In the genomic region with DNA sequence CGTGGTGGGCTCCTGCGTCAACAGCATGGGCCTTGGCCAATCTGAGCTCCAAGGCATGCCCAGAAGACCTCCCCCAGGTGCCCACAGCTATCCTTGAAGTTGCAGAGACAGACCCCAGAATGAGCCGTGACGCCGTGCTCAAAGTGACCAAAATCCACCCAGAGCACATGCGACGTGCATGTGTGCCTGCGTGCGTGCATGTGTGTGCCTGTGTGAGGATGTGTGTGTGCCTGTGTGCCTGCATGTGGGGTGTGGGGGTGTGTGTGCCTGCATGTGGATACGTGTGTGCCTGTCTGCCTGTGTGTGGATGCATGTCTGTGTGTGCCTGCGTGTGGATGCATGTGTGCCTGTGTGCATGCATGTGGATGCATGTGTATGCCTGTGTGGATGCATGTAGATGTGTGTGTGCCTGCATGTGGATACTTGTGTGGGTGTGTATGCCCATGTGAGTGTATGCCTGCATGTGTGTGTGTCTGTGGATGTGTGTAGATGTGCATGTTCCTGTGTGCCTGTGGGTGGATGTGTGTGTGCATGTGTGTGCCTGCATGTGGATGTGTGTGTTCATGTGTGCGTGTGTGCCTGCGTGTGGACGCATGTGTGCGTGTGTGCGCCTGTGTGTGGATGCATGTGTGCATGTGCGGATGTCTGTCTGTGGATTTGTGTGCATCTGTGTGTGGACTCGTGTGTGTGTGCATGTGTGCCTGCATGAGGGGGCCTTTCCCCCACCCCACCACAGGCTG, we compare ENCODE assay signal across 28 cellular contexts. TPM values are rescaled to one million over a fixed set of nuclear protein-coding genes. Genes with fewer than 3 reads are reported as not detected.
DNase-seq lines count a peak whose midpoint lies in the region; FAIRE-seq and TF ChIP-seq lines count a peak whose summit lies in the region.
"Had no signal": no experiment of that assay in that cellular context is flagged by ENCODE, and none has a peak within 500 bp of the region (broad histone marks: within the 10 kb centered on the region; RNA-seq: fewer than 3 reads in every experiment).

No MANE protein-coding gene starts in this region.

- FAIRE-seq in astrocyte (lab: Jason Lieb, UNC): no peak

- intact Hi-C loops in activated CD4-positive, alpha-beta memory T cell treated with anti-CD3 and anti-CD28 coated beads for 36 hours (cut with micrococcal nuclease): no loop called here
- intact Hi-C loops in OCI-LY7 (cut with micrococcal nuclease; ENCODE audit: unreplicated experiment): no loop called here
- intact Hi-C loops in prostate gland (cut with DNase I): no loop called here

- TF ChIP-seq CTCF in astrocyte (IDR thresholded peaks at IDR 0.05; ENCODE audit: insufficient read depth, low read depth, low read length) (no peak), OCI-LY7 (conservative IDR thresholded peaks at IDR 0.05; ENCODE audit: low read length) (no peak), prostate gland (IDR thresholded peaks at IDR 0.05) (no peak)

- H2BK12ac ChIP-seq in trophoblast cell (ENCODE audit: low read length): no peak overlapping the region

- peaks cover 7% of the 10 kb centered on the region for H3K4me1 Mint-ChIP-seq in activated CD4-positive, alpha-beta memory T cell treated with anti-CD3 and anti-CD28 coated beads for 36 hours (ENCODE audit: low read depth)
- H3K4me1 Mint-ChIP-seq in activated CD4-positive, alpha-beta memory T cell treated with anti-CD3 and anti-CD28 coated beads, Interleukin-2, amount 10 ng/mL, durations not matched to agents 7 days and 5 days: peaks cover 9% of the 10 kb centered on the region
- H3K4me1 Mint-ChIP-seq in astrocyte (ENCODE audit: low read depth, unreplicated experiment): no peaks in the 10 kb centered on the region

- no peak overlapping the region for H4K12ac ChIP-seq in trophoblast cell (ENCODE audit: low read depth, low read length)

- H3K27ac ChIP-seq in astrocyte (ENCODE audit: low read depth, low read length) (no peak overlapping the region), layer of hippocampus (ENCODE audit: low read depth, low read length) (peak overlapping the region; percentile 50), trophoblast cell (ENCODE audit: low read depth, low read length) (no peak overlapping the region), OCI-LY7 (ENCODE audit: low read depth, low read length, poor library complexity, severe bottlenecking) (no peak overlapping the region), prostate gland (no peak overlapping the region)
- H3K27ac ChIP-seq: body of pancreas, gastroesophageal sphincter, hepatocyte had no signal

- H3K4ac ChIP-seq in trophoblast cell (ENCODE audit: low read depth, low read length): no peak overlapping the region

- no peaks in the 10 kb centered on the region for H3K27me3 Mint-ChIP-seq in activated CD4-positive, alpha-beta memory T cell treated with anti-CD3 and anti-CD28 coated beads for 36 hours
- no peaks in the 10 kb centered on the region for H3K27me3 Mint-ChIP-seq in activated CD4-positive, alpha-beta memory T cell treated with anti-CD3 and anti-CD28 coated beads, Interleukin-2, amount 10 ng/mL, durations not matched to agents 7 days and 5 days
- peaks cover 2% of the 10 kb centered on the region for H3K27me3 Mint-ChIP-seq in astrocyte (ENCODE audit: low read depth, unreplicated experiment)
- H3K27me3 Mint-ChIP-seq: CD4-positive, alpha-beta T cell; T-cell; type B pancreatic cell had no signal

- H4K91ac ChIP-seq in trophoblast cell (ENCODE audit: low read depth, low read length): no peak overlapping the region

- H3K4me2 ChIP-seq in astrocyte (ENCODE audit: low read length) (no peak overlapping the region), trophoblast cell (ENCODE audit: low read length) (no peak overlapping the region), OCI-LY7 (ENCODE audit: low read length) (no peak overlapping the region)
- H3K4me2 ChIP-seq: hepatocyte had no signal

- H3K18ac ChIP-seq in trophoblast cell (ENCODE audit: low read length): no peak overlapping the region

- no TSS peak for BruUV-seq in OCI-LY7 (replicated peaks; lab: Mats Ljungman, UMichigan)

- H3K27ac Mint-ChIP-seq in activated CD4-positive, alpha-beta memory T cell treated with anti-CD3 and anti-CD28 coated beads for 36 hours: peak overlapping the region; percentile 49
- H3K27ac Mint-ChIP-seq in activated CD4-positive, alpha-beta memory T cell treated with anti-CD3 and anti-CD28 coated beads, Interleukin-2, amount 10 ng/mL, durations not matched to agents 7 days and 5 days: no peak overlapping the region
- H3K27ac Mint-ChIP-seq in astrocyte (ENCODE audit: unreplicated experiment): peak overlapping the region; percentile 45
- H3K27ac Mint-ChIP-seq: activated naive CD4-positive, alpha-beta T cell treated with anti-CD3 and anti-CD28 coated beads for 36 hours; CD4-positive, alpha-beta T cell; type B pancreatic cell had no signal

- H2AFZ ChIP-seq in astrocyte (ENCODE audit: low read depth, low read length) (no peak overlapping the region), trophoblast cell (ENCODE audit: insufficient read depth, low read length, poor library complexity) (no peak overlapping the region), OCI-LY7 (ENCODE audit: low read length) (no peak overlapping the region)
- H2AFZ ChIP-seq: hepatocyte had no signal

- H2BK120ac ChIP-seq in trophoblast cell (ENCODE audit: insufficient read depth, low read length, poor library complexity): no peak overlapping the region

- CTCF ChIA-PET in activated CD4-positive, alpha-beta memory T cell treated with anti-CD3 and anti-CD28 coated beads for 36 hours (lab: Charles Lee): no interaction called here
- CTCF ChIA-PET in activated CD4-positive, alpha-beta memory T cell treated with anti-CD3 and anti-CD28 coated beads, Interleukin-2, amount 10 ng/mL, durations not matched to agents 7 days and 5 days (lab: Charles Lee): no interaction called here
- CTCF ChIA-PET in OCI-LY7 (lab: Charles Lee; ENCODE audit: unreplicated experiment): no interaction called here

- H3K36me3 ChIP-seq in astrocyte (ENCODE audit: insufficient read depth, low read length) (no peaks in the 10 kb centered on the region), trophoblast cell (ENCODE audit: control insufficient read depth in 1 of 2, insufficient read depth in 2 of 2, low read length in 2 of 2) (no peaks in the 10 kb centered on the region), OCI-LY7 (ENCODE audit: insufficient read depth, low read length) (no peaks in the 10 kb centered on the region), prostate gland (no peaks in the 10 kb centered on the region)
- H3K36me3 ChIP-seq: adrenal gland, gastroesophageal sphincter, MG63 had no signal

- H2BK5ac ChIP-seq in trophoblast cell (ENCODE audit: low read depth, low read length, poor library complexity): no peak overlapping the region

- POLR2A ChIA-PET in activated CD4-positive, alpha-beta memory T cell treated with anti-CD3 and anti-CD28 coated beads for 36 hours (lab: Charles Lee): no interaction called here
- POLR2A ChIA-PET in activated CD4-positive, alpha-beta memory T cell treated with anti-CD3 and anti-CD28 coated beads, Interleukin-2, amount 10 ng/mL, durations not matched to agents 7 days and 5 days (lab: Charles Lee): no interaction called here
- POLR2A ChIA-PET in OCI-LY7 (lab: Charles Lee): interaction anchor here (0.9 kb wide), 1 partner anchor 27 kb away, joined by 3 read pairs; no protein-coding TSS in a partner anchor

- H3K23ac ChIP-seq in trophoblast cell (ENCODE audit: low read length): no peak overlapping the region

- H3K9me3 Mint-ChIP-seq in activated CD4-positive, alpha-beta memory T cell treated with anti-CD3 and anti-CD28 coated beads for 36 hours: no peaks in the 10 kb centered on the region
- peaks cover 4% of the 10 kb centered on the region for H3K9me3 Mint-ChIP-seq in activated CD4-positive, alpha-beta memory T cell treated with anti-CD3 and anti-CD28 coated beads, Interleukin-2, amount 10 ng/mL, durations not matched to agents 7 days and 5 days
- peaks cover 11% of the 10 kb centered on the region for H3K9me3 Mint-ChIP-seq in astrocyte (ENCODE audit: unreplicated experiment)
- H3K9me3 Mint-ChIP-seq: activated naive CD4-positive, alpha-beta T cell treated with anti-CD3 and anti-CD28 coated beads for 36 hours; CD4-positive, alpha-beta T cell; stimulated activated effector memory CD8-positive, alpha-beta T cell treated with anti-CD3 and anti-CD28 coated beads, Interleukin-12 subunit alpha, Interleukin-12 subunit beta, amount 100 ng/mL, for 72 hours; T-cell; type B pancreatic cell had no signal

- no peaks in the 10 kb centered on the region for H3K36me3 Mint-ChIP-seq in activated CD4-positive, alpha-beta memory T cell treated with anti-CD3 and anti-CD28 coated beads for 36 hours
- H3K36me3 Mint-ChIP-seq in activated CD4-positive, alpha-beta memory T cell treated with anti-CD3 and anti-CD28 coated beads, Interleukin-2, amount 10 ng/mL, durations not matched to agents 7 days and 5 days (ENCODE audit: low read depth): no peaks in the 10 kb centered on the region
- H3K36me3 Mint-ChIP-seq in astrocyte (ENCODE audit: low read depth, unreplicated experiment): no peaks in the 10 kb centered on the region
- H3K36me3 Mint-ChIP-seq: stimulated activated effector memory CD8-positive, alpha-beta T cell treated with anti-CD3 and anti-CD28 coated beads, Interleukin-12 subunit alpha, Interleukin-12 subunit beta, amount 100 ng/mL, for 72 hours; T-cell had no signal

- H3K79me1 ChIP-seq in trophoblast cell (ENCODE audit: low read length): peaks cover 6% of the 10 kb centered on the region

- no peak for TF ChIP-seq POLR2A in prostate gland (IDR thresholded peaks at IDR 0.05)

- no peak overlapping the region for H4K8ac ChIP-seq in trophoblast cell (ENCODE audit: low read depth, low read length)

- H3K79me2 ChIP-seq in astrocyte (ENCODE audit: insufficient read depth, low read length) (no peaks in the 10 kb centered on the region), trophoblast cell (ENCODE audit: control insufficient read depth, insufficient read depth, low read length, poor library complexity) (no peaks in the 10 kb centered on the region), OCI-LY7 (ENCODE audit: insufficient read depth, low read depth, low read length) (no peaks in the 10 kb centered on the region)
- H3K79me2 ChIP-seq: hepatocyte had no signal

- H3K14ac ChIP-seq in trophoblast cell (ENCODE audit: low read length): no peak overlapping the region

- H3K9me2 ChIP-seq in OCI-LY7 (ENCODE audit: insufficient read depth, low read length): no peaks in the 10 kb centered on the region

- H3K4me3 Mint-ChIP-seq in activated CD4-positive, alpha-beta memory T cell treated with anti-CD3 and anti-CD28 coated beads for 36 hours: no peak overlapping the region
- H3K4me3 Mint-ChIP-seq in activated CD4-positive, alpha-beta memory T cell treated with anti-CD3 and anti-CD28 coated beads, Interleukin-2, amount 10 ng/mL, durations not matched to agents 7 days and 5 days: no peak overlapping the region
- no peak overlapping the region for H3K4me3 Mint-ChIP-seq in astrocyte (ENCODE audit: unreplicated experiment)
- H3K4me3 Mint-ChIP-seq: activated naive CD4-positive, alpha-beta T cell treated with anti-CD3 and anti-CD28 coated beads for 36 hours; CD4-positive, alpha-beta T cell; stimulated activated effector memory CD8-positive, alpha-beta T cell treated with anti-CD3 and anti-CD28 coated beads, Interleukin-12 subunit alpha, Interleukin-12 subunit beta, amount 100 ng/mL, for 72 hours; T-cell; type B pancreatic cell had no signal

- peaks cover 4% of the 10 kb centered on the region for H3K9me3 ChIP-seq in astrocyte (ENCODE audit: insufficient read depth, low read depth, low read length)
- peaks cover 9% of the 10 kb centered on the region for H3K9me3 ChIP-seq in trophoblast cell (ENCODE audit: insufficient read depth, low read depth, low read length)
- no peaks in the 10 kb centered on the region for H3K9me3 ChIP-seq in OCI-LY7 (ENCODE audit: low read length)
- H3K9me3 ChIP-seq in prostate gland: no peaks in the 10 kb centered on the region
- H3K9me3 ChIP-seq: adrenal gland, body of pancreas, gastroesophageal sphincter, MG63 had no signal

- no peak overlapping the region for H3K9ac ChIP-seq in astrocyte (ENCODE audit: low read length)
- no peak overlapping the region for H3K9ac ChIP-seq in trophoblast cell (ENCODE audit: low read length)

- no peak overlapping the region for H3K4me3 ChIP-seq in astrocyte (ENCODE audit: insufficient read depth, low read depth, low read length)
- peak overlapping the region; percentile 42 for H3K4me3 ChIP-seq in trophoblast cell (ENCODE audit: low read depth, low read length)
- H3K4me3 ChIP-seq in OCI-LY7 (ENCODE audit: low read depth, low read length, poor library complexity, severe bottlenecking): no peak overlapping the region
- H3K4me3 ChIP-seq in prostate gland: no peak overlapping the region
- H3K4me3 ChIP-seq: adrenal gland, body of pancreas, gastroesophageal sphincter, hepatocyte, MG63 had no signal

- no peaks in the 10 kb centered on the region for H4K20me1 ChIP-seq in astrocyte (ENCODE audit: insufficient read depth, low read length)
- no peaks in the 10 kb centered on the region for H4K20me1 ChIP-seq in OCI-LY7 (ENCODE audit: insufficient read depth, low read length)

- WGBS in trophoblast cell (ENCODE audit: extremely low coverage, insufficient coverage, insufficient read length): no CpG with 5 or more reads among the region's 18 CpGs
- 96% methylated on average over 18 of the region's 18 CpGs for WGBS in prostate gland

- no peak for DNase-seq in activated CD4-positive, alpha-beta memory T cell treated with anti-CD3 and anti-CD28 coated beads for 36 hours
- no peak for DNase-seq in activated CD4-positive, alpha-beta memory T cell treated with anti-CD3 and anti-CD28 coated beads, Interleukin-2, amount 10 ng/mL, durations not matched to agents 7 days and 5 days
- no peak for DNase-seq in astrocyte (ENCODE audit: low read depth)
- DNase-seq in trophoblast cell: no peak
- DNase-seq in ureter (ENCODE audit: low spot score): no peak
- no peak for DNase-seq in OCI-LY7 (ENCODE audit: low spot score)
- no peak for DNase-seq in prostate gland (ENCODE audit: low spot score)
- DNase-seq: 8988T; activated CD4-positive, alpha-beta T cell treated with anti-CD3 and anti-CD28 coated beads, Interleukin-2, amount 50 U/mL, for 48 hours; activated CD8-positive, alpha-beta memory T cell treated with anti-CD3 and anti-CD28 coated beads, Interleukin-2, amount 50 U/mL, for 48 hours; activated naive CD4-positive, alpha-beta T cell treated with anti-CD3 and anti-CD28 coated beads for 36 hours; adrenal gland; body of pancreas; CD4-positive, alpha-beta T cell; EL; KBM-7; MG63; NCI-H1105; NCI-H187; NCI-H2171; NCI-H82; substantia nigra; T-cell had no signal

- H3K4me1 ChIP-seq in astrocyte (ENCODE audit: insufficient read depth, low read length) (no peaks in the 10 kb centered on the region), trophoblast cell (ENCODE audit: control insufficient read depth in 1 of 2, insufficient read depth in 2 of 2, low read length in 2 of 2) (peaks cover 4 to 7% of the 10 kb centered on the region in 2 experiments), OCI-LY7 (ENCODE audit: insufficient read depth, low read length, poor library complexity, severe bottlenecking) (peaks cover 15% of the 10 kb centered on the region), prostate gland (replicated peaks) (no peaks in the 10 kb centered on the region)
- H3K4me1 ChIP-seq: body of pancreas had no signal

- no peaks in the 10 kb centered on the region for H3K27me3 ChIP-seq in astrocyte (ENCODE audit: insufficient read depth, low read length)
- H3K27me3 ChIP-seq in layer of hippocampus (ENCODE audit: control insufficient read depth, insufficient read depth, low read length): no peaks in the 10 kb centered on the region
- H3K27me3 ChIP-seq in trophoblast cell (ENCODE audit: insufficient read depth, low read length): no peaks in the 10 kb centered on the region
- no peaks in the 10 kb centered on the region for H3K27me3 ChIP-seq in prostate gland (replicated peaks; ENCODE audit: insufficient read depth)
- H3K27me3 ChIP-seq: adrenal gland, body of pancreas, gastroesophageal sphincter, hepatocyte, MG63 had no signal

- H2AK5ac ChIP-seq in trophoblast cell (ENCODE audit: low read length): no peak overlapping the region

RNA-seq across cellular contexts. Expression of a gene that starts 42.6 kb away (rescaled TPM):
- total RNA-seq in activated CD4-positive, alpha-beta memory T cell treated with anti-CD3 and anti-CD28 coated beads for 36 hours: 1 to 10 TPM; 3.0 to 3.1 TPM
- 1 to 10 TPM; 5.5 to 6.3 TPM for total RNA-seq in activated CD4-positive, alpha-beta memory T cell treated with anti-CD3 and anti-CD28 coated beads, Interleukin-2, amount 10 ng/mL, durations not matched to agents 7 days and 5 days
- total RNA-seq in astrocyte: 12.0 and 14.1 TPM in 2 replicates
- polyA plus RNA-seq in trophoblast cell (2013): 57.0 and 60.9 TPM in 2 replicates
- total RNA-seq in ureter: 46.0 TPM
- 4.6 and 5.9 TPM in 2 replicates for total RNA-seq in OCI-LY7 (2014; rRNA removed; shearing (Covaris generic))
- total RNA-seq in OCI-LY7 (2022): 9.4 and 10.6 TPM in 2 replicates
- total RNA-seq in prostate gland: 10 to 100 TPM; 27.5 to 36.6 TPM
